In the genomic region with DNA sequence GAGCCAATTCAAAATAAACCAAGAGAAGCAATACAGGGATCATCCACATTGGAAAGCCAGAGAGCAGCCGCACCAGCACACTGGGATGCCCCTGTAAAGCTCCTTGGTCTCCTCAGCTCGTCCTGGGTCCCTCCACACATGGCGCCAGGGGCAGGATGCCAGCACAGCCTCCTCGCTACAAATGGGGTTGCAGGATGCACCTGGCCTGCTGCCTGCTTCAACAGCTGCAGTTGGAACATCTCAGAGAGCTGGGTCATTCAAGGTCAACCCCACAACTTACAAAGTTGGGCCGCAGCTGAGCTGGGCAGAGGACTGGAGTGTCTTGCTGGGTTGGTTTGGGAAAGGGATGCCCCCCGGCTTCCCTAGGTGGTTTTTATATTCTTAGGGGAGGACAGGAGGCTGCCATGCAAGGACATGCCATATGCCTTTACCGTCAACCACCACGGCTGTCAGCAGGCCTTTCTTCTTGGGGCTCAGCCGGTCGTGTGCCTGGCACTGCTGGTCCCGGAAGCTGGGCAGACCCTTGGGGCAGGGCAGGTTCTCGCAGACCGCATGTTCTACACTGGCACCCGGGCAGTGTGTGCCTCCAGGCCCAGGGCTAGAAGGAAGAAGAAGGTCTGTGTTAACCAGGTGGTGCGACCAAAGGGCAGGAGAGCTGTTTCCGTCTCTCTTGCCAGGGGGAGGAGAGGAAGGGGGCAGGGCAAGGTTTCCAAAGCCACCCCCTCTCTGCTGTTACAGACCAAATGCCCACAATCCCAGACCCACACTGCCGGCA, we compare ENCODE assay signal across 21 cellular contexts.
A peak's percentile ranks its signal among the peaks of the same experiment; 100 is the strongest.
DNase-seq lines count a peak whose midpoint lies in the region; ATAC-seq and TF ChIP-seq lines count a peak whose summit lies in the region.
"Had no signal": no experiment of that assay in that cellular context is flagged by ENCODE, and none has a peak within 500 bp of the region (broad histone marks: within the 10 kb centered on the region; RNA-seq: fewer than 3 reads in every experiment).

No MANE protein-coding gene starts in this region.

- H3K4me2 ChIP-seq in BLaER1: peak overlapping the region; percentile 84

- peaks cover 2% of the 10 kb centered on the region; the same call in 1 of the 2 replicates for H3K36me3 ChIP-seq in BLaER1
- H3K36me3 ChIP-seq in heart left ventricle: no peaks in the 10 kb centered on the region
- peaks cover 0 to 34% of the 10 kb centered on the region in 2 donors for H3K36me3 ChIP-seq in psoas muscle (ENCODE audit: insufficient read depth in 1 of 2, low read depth in 1 of 2)
- H3K36me3 ChIP-seq: right lobe of liver, uterus had no signal

- H3K4me1 ChIP-seq in BLaER1: peaks cover 91% of the 10 kb centered on the region
- H3K4me1 ChIP-seq in heart left ventricle: peaks cover 12 to 56% (median 48%) of the 10 kb centered on the region in 12 donors
- H3K4me1 ChIP-seq in psoas muscle: peaks cover 17% of the 10 kb centered on the region
- H3K4me1 ChIP-seq: right lobe of liver had no signal

- no peak for TF ChIP-seq POLR2A in heart left ventricle (IDR thresholded peaks at IDR 0.05)

- 75 to 93% (median 77%) methylated on average over 4 to 17 of the region's 17 CpGs for WGBS in heart left ventricle, 4 donors
- WGBS in psoas muscle, 3 donors: 50 to 67% (median 55%) methylated on average over 17 of the region's 17 CpGs

- intact Hi-C loops in heart left ventricle (cut with DNase I): loop anchor here in 1 of 10 donors (10.0 kb wide), 1 partner anchor 88 kb away; no protein-coding TSS in a partner anchor
- intact Hi-C loops in psoas muscle (cut with DNase I): no loop called here

- TF ChIP-seq CTCF in heart left ventricle (IDR thresholded peaks at IDR 0.05) (no peak), psoas muscle (IDR thresholded peaks at IDR 0.05) (no peak)

- peaks cover 32% of the 10 kb centered on the region for H3K9me3 ChIP-seq in BLaER1
- H3K9me3 ChIP-seq in heart left ventricle: peaks cover 0 to 21% (median 10%) of the 10 kb centered on the region in 12 donors
- peaks cover 15% of the 10 kb centered on the region for H3K9me3 ChIP-seq in psoas muscle
- H3K9me3 ChIP-seq: uterus had no signal

- H3K27ac ChIP-seq in BLaER1 (peak overlapping the region; percentile 98), heart left ventricle (peak overlapping the region in 6 of 12 donors; percentile 18 to 100 (median 73)), psoas muscle (no peak overlapping the region)
- H3K27ac ChIP-seq: right lobe of liver, uterus had no signal

- H3K27me3 ChIP-seq in BLaER1 (no peaks in the 10 kb centered on the region), heart left ventricle (no peaks in the 10 kb centered on the region), psoas muscle (ENCODE audit: insufficient read depth in 3 of 3, low read length in 2 of 3) (no peaks in the 10 kb centered on the region)
- H3K27me3 ChIP-seq: dorsolateral prefrontal cortex, right lobe of liver, uterus had no signal

- peak in 2 of 4 donors; percentile 8 to 17 for ATAC-seq in heart left ventricle
- peak; percentile 55 to 76 (median 62) for ATAC-seq in psoas muscle
- ATAC-seq in HG02642 (IDR thresholded peaks at IDR 0.05; ENCODE audit: poor library complexity, unreplicated experiment): no peak
- ATAC-seq: right lobe of liver had no signal

- peak; percentile 70 for DNase-seq in RPMI7951 (ENCODE audit: low read depth)
- peak; percentile 62 to 88 (median 79) for DNase-seq in heart left ventricle
- DNase-seq in psoas muscle: peak; percentile 74 to 94
- no peak for DNase-seq in AG20443 (ENCODE audit: low spot score)
- DNase-seq in HK-2 (ENCODE audit: unreplicated experiment): no peak
- DNase-seq in activated CD4-positive, alpha-beta T cell treated with anti-CD3 and anti-CD28 coated beads for 48 hours: no peak
- DNase-seq: ACHN; activated CD4-positive, CD25-positive, alpha-beta regulatory T cell treated with anti-CD3 and anti-CD28 coated beads, Interleukin-2, amount 50 U/mL, for 72 hours; activated naive CD4-positive, alpha-beta T cell treated with Interleukin-2 at 50 U/mL for 16 hours; activated T-cell treated with anti-CD3 and anti-CD28 coated beads, Interleukin-2, amount 50 U/mL, for 48 hours; central memory CD4-positive, alpha-beta T cell; foreskin fibroblast; NCI-H1436 treated with DMSO at 0.1 percent for 48 hours; NCI-H2171; NCI-H524 treated with DMSO at 0.1 percent for 48 hours; SIG-M5 had no signal

- H3K4me3 ChIP-seq in BLaER1 (peak overlapping the region; percentile 38), heart left ventricle (no peak overlapping the region), psoas muscle (no peak overlapping the region)
- H3K4me3 ChIP-seq: dorsolateral prefrontal cortex, right lobe of liver, uterus had no signal

- peak overlapping the region; percentile 80 for H3K9ac ChIP-seq in BLaER1

- H4K20me1 ChIP-seq in BLaER1: no peaks in the 10 kb centered on the region

Comparison
In these comparisons a context has a peak if more than half of its experiments do, and no peak if none do; other contexts are left out.
1. DNase-seq: peak in RPMI7951 (single experiment), heart left ventricle (5 of 5) and psoas muscle (2 of 2); none in AG20443 (single experiment), HK-2 (single experiment) and activated CD4-positive, alpha-beta T cell treated with anti-CD3 and anti-CD28 coated beads for 48 hours (single experiment).